ENCODE assay signal across 20 cellular contexts in the genomic region with DNA sequence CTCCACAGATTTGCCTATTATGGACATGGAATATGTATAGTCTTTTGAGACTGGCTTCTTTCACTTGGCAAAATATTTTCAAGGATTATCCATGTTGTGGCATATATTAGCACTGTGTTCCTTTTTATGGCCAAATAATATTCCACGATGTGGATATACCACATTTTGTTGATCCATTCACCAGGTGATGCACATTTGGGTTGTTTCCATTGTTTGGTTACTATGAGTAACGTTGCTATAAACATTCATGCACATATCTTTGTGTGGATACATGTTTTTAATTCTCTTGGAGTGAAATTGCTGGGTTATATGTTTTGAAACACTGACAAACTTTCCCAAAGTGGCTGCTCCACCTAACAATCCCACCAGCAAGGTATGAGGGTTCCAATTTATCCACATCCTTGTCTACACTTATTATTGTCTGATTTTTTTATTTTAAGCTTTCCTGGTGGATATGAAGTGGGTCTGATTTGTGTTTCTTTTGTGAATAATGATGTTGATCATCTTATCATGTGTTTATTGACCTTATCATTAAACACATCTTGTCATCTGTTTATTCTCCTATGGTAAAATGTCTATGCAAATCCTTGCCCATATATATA.
DNase-seq lines count a peak whose midpoint lies in the region; ATAC-seq, FAIRE-seq and TF ChIP-seq lines count a peak whose summit lies in the region.
"Had no signal": no experiment of that assay in that cellular context is flagged by ENCODE, and none has a peak within 500 bp of the region (broad histone marks: within the 10 kb centered on the region; RNA-seq: fewer than 3 reads in every experiment).

No MANE protein-coding gene starts in this region.

- BruUV-seq in endothelial cell of umbilical vein (replicated peaks; lab: Mats Ljungman, UMichigan) = no TSS peak

- 27% methylated on average over 2 of the region's 2 CpGs for WGBS in A549 (ENCODE audit: missing lambda C conversion rate)

- no peak for TF ChIP-seq EP300 in A549 (IDR thresholded peaks at IDR 0.05)

- H3K4me1 ChIP-seq in A549 (peaks cover 42% of the 10 kb centered on the region), HEK293 (ENCODE audit: control insufficient read depth, insufficient read depth, low read length) (peaks cover 7% of the 10 kb centered on the region), endothelial cell of umbilical vein (ENCODE audit: control insufficient read depth, extremely low read depth, insufficient read depth, low read length) (peaks cover 45% of the 10 kb centered on the region)
- H3K4me1 ChIP-seq: BLaER1 had no signal

- dilution Hi-C loops in endothelial cell of umbilical vein (cut with MboI; ENCODE audit: extremely low pct_ligation_motif_present, low sequenced_read_pairs) = no loop called here

- TF ChIP-seq RAD21 in A549 (conservative IDR thresholded peaks at IDR 0.05 in 1 of 2, IDR thresholded peaks at IDR 0.05 in 1 of 2) = no peak

- H3K36me3 ChIP-seq in HEK293 (ENCODE audit: control insufficient read depth in 2 of 2, insufficient read depth in 1 of 2, low read length in 2 of 2) = no peaks in the 10 kb centered on the region
- no peaks in the 10 kb centered on the region for H3K36me3 ChIP-seq in endothelial cell of umbilical vein (ENCODE audit: control insufficient read depth in 2 of 2, extremely low read depth in 1 of 2, insufficient read depth in 2 of 2, low read length in 2 of 2)
- H3K36me3 ChIP-seq: BLaER1 had no signal

- no peak for ATAC-seq in A549
- ATAC-seq in GM21717 (IDR thresholded peaks at IDR 0.05; ENCODE audit: unreplicated experiment) = no peak
- ATAC-seq in HG02852 (IDR thresholded peaks at IDR 0.05; ENCODE audit: unreplicated experiment) = no peak
- ATAC-seq: K562 had no signal

- CTCF ChIA-PET in A549 (lab: Yijun Ruan, JAX) (interaction anchor here (1.0 to 1.5 kb wide), 3 partner anchors 241 to 252 kb away, joined by 3 to 4 read pairs (median 3); no protein-coding TSS in a partner anchor), HEK293 (lab: Yijun Ruan, JAX) (interaction anchor here (1.1 to 2.1 kb wide), 2 partner anchors 242 to 252 kb away, joined by 3 to 6 read pairs; no protein-coding TSS in a partner anchor), endothelial cell of umbilical vein (lab: Charles Lee) (interaction anchor here (0.9 to 1.8 kb wide), 3 partner anchors 10 to 14 kb away, joined by 3 to 14 read pairs (median 4); no protein-coding TSS in a partner anchor)

- H3K9me3 ChIP-seq in A549 = peaks cover 6% of the 10 kb centered on the region; the same call in 1 of the 3 replicates
- no peaks in the 10 kb centered on the region for H3K9me3 ChIP-seq in HEK293 (ENCODE audit: control insufficient read depth, insufficient read depth, low read depth, low read length)
- H3K9me3 ChIP-seq in endothelial cell of umbilical vein (replicated peaks; ENCODE audit: control insufficient read depth, insufficient read depth, low read length) = no peaks in the 10 kb centered on the region

- H3K79me2 ChIP-seq in endothelial cell of umbilical vein (ENCODE audit: control insufficient read depth, insufficient read depth, low read length) = no peaks in the 10 kb centered on the region

- no peaks in the 10 kb centered on the region for H3K27me3 ChIP-seq in endothelial cell of umbilical vein (ENCODE audit: control insufficient read depth in 2 of 2, insufficient read depth in 2 of 2, low read length in 2 of 2)
- H3K27me3 ChIP-seq: BLaER1 had no signal

- POLR2A ChIA-PET in A549 (lab: Yijun Ruan, JAX) = no interaction called here
- POLR2A ChIA-PET in HEK293 (lab: Yijun Ruan, JAX) = interaction anchor here (1.1 kb wide), 1 partner anchor 117 kb away, joined by 4 read pairs; the partner anchor contains the start of gene FRMD6
- POLR2A ChIA-PET in endothelial cell of umbilical vein (lab: Charles Lee) = interaction anchor here (0.5 kb wide), 1 partner anchor 10 kb away, joined by 3 read pairs; no protein-coding TSS in a partner anchor

- H3K4me3 ChIP-seq in A549 (no peak overlapping the region), HEK293 (ENCODE audit: low read depth, low read length) (no peak overlapping the region), endothelial cell of umbilical vein (replicated peaks in 1 of 3; ENCODE audit: insufficient read depth in 1 of 3, low read depth in 1 of 3, low read length in 3 of 3) (no peak overlapping the region)
- H3K4me3 ChIP-seq: BLaER1, K562 had no signal

- intact Hi-C loops in endothelial cell of umbilical vein (cut with micrococcal nuclease) = loop anchor here (1.0 to 2.0 kb wide), 2 partner anchors 12 to 15 kb away; no protein-coding TSS in a partner anchor

- no peak overlapping the region for H3K9ac ChIP-seq in endothelial cell of umbilical vein (replicated peaks; ENCODE audit: extremely low read depth, insufficient read depth, low read length)
- H3K9ac ChIP-seq: BLaER1 had no signal

- DNase-seq in A549 (ENCODE audit: low read depth in 1 of 2, low spot score in 1 of 2) = no peak
- DNase-seq in endothelial cell of umbilical vein (ENCODE audit: low read depth, low spot score) = no peak
- DNase-seq in activated naive CD4-positive, alpha-beta T cell treated with anti-CD3 and anti-CD28 coated beads, Interleukin-2, amount 50 U/mL, for 16 hours = no peak
- no peak for DNase-seq in erythroblast (lab: John Stamatoyannopoulos, UW)
- DNase-seq: CD4-positive, alpha-beta memory T cell; DMS79 treated with DMSO at 0.1 percent for 48 hours; H7; NCI-H187 treated with DMSO at 0.1 percent for 48 hours; NCI-H226; NCI-H524; NCI-H82; OCI-M1 had no signal

- FAIRE-seq in A549 (lab: Jason Lieb, UNC) (no peak), endothelial cell of umbilical vein (lab: Jason Lieb, UNC) (no peak)
- FAIRE-seq: A204.1, D721Med, K562 had no signal

- no peak for TF ChIP-seq CTCF in A549 (IDR thresholded peaks at IDR 0.05)
- no peak for TF ChIP-seq CTCF in HEK293 (tag by site-specific recombination; IDR thresholded peaks at IDR 0.05)
- no peak for TF ChIP-seq CTCF in VCaP (conservative IDR thresholded peaks at IDR 0.05)
- TF ChIP-seq CTCF in endothelial cell of umbilical vein (IDR thresholded peaks at IDR 0.05; ENCODE audit: extremely low read depth in 1 of 2, insufficient read depth in 1 of 2, low read depth in 1 of 2, low read length in 2 of 2) = no peak

- no peak overlapping the region for H2AFZ ChIP-seq in endothelial cell of umbilical vein (ENCODE audit: low read depth, low read length)

- H3K9me1 ChIP-seq in endothelial cell of umbilical vein (replicated peaks; ENCODE audit: control insufficient read depth, extremely low read depth, insufficient read depth, low read length) = no peaks in the 10 kb centered on the region

- H3K27ac ChIP-seq in A549 (no peak overlapping the region), HEK293 (ENCODE audit: extremely low read depth, low read depth, low read length) (no peak overlapping the region), VCaP (peak overlapping the region; percentile 85), endothelial cell of umbilical vein (ENCODE audit: insufficient read depth, low read depth, low read length) (peak overlapping the region; percentile 78)
- H3K27ac ChIP-seq: BLaER1 had no signal

- H3K4me2 ChIP-seq in A549 (no peak overlapping the region), endothelial cell of umbilical vein (ENCODE audit: insufficient read depth, low read length) (no peak overlapping the region)
- H3K4me2 ChIP-seq: BLaER1 had no signal

- TF ChIP-seq POLR2A in A549 (IDR thresholded peaks at IDR 0.05; ENCODE audit: low read length) = no peak
- no peak for TF ChIP-seq POLR2A in endothelial cell of umbilical vein (IDR thresholded peaks at IDR 0.05; ENCODE audit: low read depth, low read length)
- no peak for TF ChIP-seq POLR2A in erythroblast (IDR thresholded peaks at IDR 0.05; ENCODE audit: low read length)

- no peaks in the 10 kb centered on the region for H4K20me1 ChIP-seq in endothelial cell of umbilical vein (replicated peaks; ENCODE audit: control insufficient read depth, extremely low read depth, insufficient read depth, low read length)
- H4K20me1 ChIP-seq: BLaER1 had no signal

TF ChIP-seq in A549, 52 proteins besides CTCF, POLR2A, EP300 and RAD21:
- TF ChIP-seq POLR2AphosphoS2 (conservative IDR thresholded peaks at IDR 0.05; ENCODE audit: low read length) (no peak), NR3C1 (IDR thresholded peaks at IDR 0.05) (no peak), MYC (IDR thresholded peaks at IDR 0.05; ENCODE audit: borderline replicate concordance, low read length) (no peak), ESRRA (IDR thresholded peaks at IDR 0.05; ENCODE audit: borderline replicate concordance, low read length) (no peak), KDM1A (IDR thresholded peaks at IDR 0.05; ENCODE audit: low read depth) (peak; percentile 15; the same call in 1 of the 2 replicates), ZFP36 (IDR thresholded peaks at IDR 0.05; ENCODE audit: borderline replicate concordance, partially characterized antibody) (peak; percentile 57), TP53 (CRISPR knock-in tag; IDR thresholded peaks at IDR 0.05) (no peak), NFE2L2 (conservative IDR thresholded peaks at IDR 0.05; ENCODE audit: low read length) (no peak)

TF ChIP-seq in HEK293, 187 proteins besides CTCF, POLR2A, EP300 and RAD21:
- TF ChIP-seq ZNF138 (tag by site-specific recombination; IDR thresholded peaks at IDR 0.05; ENCODE audit: borderline replicate concordance) (no peak), ZNF146 (tag by site-specific recombination; IDR thresholded peaks at IDR 0.05) (peak; percentile 42; the same call in 1 of the 2 replicates)

TF ChIP-seq in endothelial cell of umbilical vein, 7 proteins besides CTCF, POLR2A, EP300 and RAD21:
- no peak for TF ChIP-seq EZH2 (IDR thresholded peaks at IDR 0.05; ENCODE audit: borderline replicate concordance, low read depth, low read length, severe bottlenecking)
- no peak for TF ChIP-seq POLR2AphosphoS5 (IDR thresholded peaks at IDR 0.05; ENCODE audit: insufficient read depth, low read depth, low read length)
- TF ChIP-seq JUN (IDR thresholded peaks at IDR 0.05; ENCODE audit: borderline replicate concordance, insufficient read depth, insufficient read length, low read depth) = no peak
- TF ChIP-seq MYC (IDR thresholded peaks at IDR 0.05; ENCODE audit: low read depth, low read length) = no peak
- no peak for TF ChIP-seq FOS (IDR thresholded peaks at IDR 0.05; ENCODE audit: borderline replicate concordance, insufficient read depth, low read length)
- TF ChIP-seq GATA2 (IDR thresholded peaks at IDR 0.05; ENCODE audit: insufficient read depth, insufficient read length, low read depth, low read length) = no peak
- no peak for TF ChIP-seq MAX (IDR thresholded peaks at IDR 0.05; ENCODE audit: insufficient read depth, insufficient read length)

Comparison
In these comparisons a context has a peak if more than half of its experiments do, and no peak if none do; other contexts are left out.
1. H3K27ac ChIP-seq: peak in VCaP (single experiment) and endothelial cell of umbilical vein (single experiment); none in A549 (0 of 2) and HEK293 (single experiment).